In the genomic region with DNA sequence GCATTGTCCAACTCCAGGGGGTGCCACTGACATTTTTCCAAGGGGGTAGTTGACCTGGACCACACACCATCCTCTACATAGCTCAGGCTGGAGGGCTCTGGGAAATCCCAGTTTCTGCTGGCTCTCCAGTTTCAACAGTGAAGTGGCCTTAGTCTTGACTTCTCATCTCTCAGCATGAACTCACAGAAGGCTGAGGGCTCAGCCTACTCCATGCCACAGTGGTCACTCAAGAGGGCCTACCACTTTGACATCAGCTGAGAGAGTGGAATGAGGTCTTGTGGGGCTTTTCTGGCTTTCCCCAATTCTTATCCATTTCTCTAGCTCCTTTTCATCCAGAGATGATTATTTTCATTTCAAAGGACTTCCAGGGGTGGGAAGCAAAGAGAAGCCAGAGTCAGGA, we compare ENCODE assay signal across 11 cellular contexts. TPM values are rescaled to one million over a fixed set of nuclear protein-coding genes. Genes with fewer than 3 reads are reported as not detected.
"Had no signal": no experiment of that assay in that cellular context is flagged by ENCODE, and none has a peak within 500 bp of the region (broad histone marks: within the 10 kb centered on the region; RNA-seq: fewer than 3 reads in every experiment).

No MANE protein-coding gene starts in this region.

- H3K27ac Mint-ChIP-seq: HFFc6 had no signal

- H3K9me3 ChIP-seq: HAP-1 had no signal

- H3K27ac ChIP-seq: GM23248, HL-60 had no signal

- ATAC-seq: HCT116, HepG2 had no signal

- H3K4me3 ChIP-seq: GM23248, HAP-1 had no signal

- H2AFZ ChIP-seq: GM23248 had no signal

- H3K27me3 Mint-ChIP-seq: IgD-negative memory B cell had no signal

- H3K9ac ChIP-seq: GM23248 had no signal

- H3K9me3 Mint-ChIP-seq: HFFc6, IgD-negative memory B cell had no signal

- DNase-seq: GM23248, GOT3, H7, HFFc6 had no signal

- H3K36me3 ChIP-seq: HAP-1 had no signal

- H3K4me3 Mint-ChIP-seq: HFFc6 had no signal

- H3K4me1 ChIP-seq: HAP-1 had no signal

RNA-seq across cellular contexts. Expression of a gene that starts 7.4 kb away (rescaled TPM):
- total RNA-seq: GM23248, H4, HepG2, HFFc6, HT1080 had no signal
